In the genomic region with DNA sequence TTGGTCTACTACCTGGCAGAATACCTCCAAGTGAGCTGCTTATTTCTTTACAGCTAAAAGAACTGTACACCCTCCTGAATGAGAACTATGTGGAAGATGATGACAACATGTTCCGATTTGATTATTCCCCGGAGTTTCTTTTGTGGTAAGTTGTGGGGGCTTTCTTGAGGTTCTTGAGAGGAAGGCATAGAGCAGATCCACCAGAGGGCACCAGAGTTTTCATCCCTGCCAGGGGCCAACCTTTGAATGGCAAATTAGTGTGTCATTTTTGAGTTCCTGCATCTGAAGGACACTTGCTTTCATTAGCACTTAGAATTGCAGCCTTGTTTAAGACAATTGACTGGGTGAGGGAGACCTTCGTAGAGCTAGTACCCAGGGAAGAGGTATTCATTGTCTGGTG, we compare ENCODE assay signal across 9 cellular contexts. TPM values are rescaled to one million over a fixed set of nuclear protein-coding genes. Genes with fewer than 3 reads are reported as not detected.
DNase-seq lines count a peak whose midpoint lies in the region; ATAC-seq and TF ChIP-seq lines count a peak whose summit lies in the region.
"Had no signal": no experiment of that assay in that cellular context is flagged by ENCODE, and none has a peak within 500 bp of the region (broad histone marks: within the 10 kb centered on the region; RNA-seq: fewer than 3 reads in every experiment).

No MANE protein-coding gene starts in this region.

- H2AFZ ChIP-seq in H9 (ENCODE audit: low read length): no peak overlapping the region

- no peaks in the 10 kb centered on the region for H3K79me1 ChIP-seq in H9 (ENCODE audit: insufficient read depth, low read depth, low read length, poor library complexity, severe bottlenecking)

- no peak overlapping the region for H4K5ac ChIP-seq in H9 (ENCODE audit: insufficient read length, low read depth, low read length)

- no peak for ATAC-seq in activated CD8-positive, alpha-beta T cell treated with anti-CD3 and anti-CD28 coated beads for 36 hours
- ATAC-seq in HG03159 (IDR thresholded peaks at IDR 0.05; ENCODE audit: unreplicated experiment) (no peak), HG03432 (IDR thresholded peaks at IDR 0.05; ENCODE audit: unreplicated experiment) (no peak)

- H3K27me3 ChIP-seq in AG04450 (ENCODE audit: control insufficient read depth, insufficient read depth, low read length) (no peaks in the 10 kb centered on the region), H9 (ENCODE audit: insufficient read depth, low read length) (no peaks in the 10 kb centered on the region)

- H4K91ac ChIP-seq in H9 (ENCODE audit: insufficient read length, low read depth, low read length): no peak overlapping the region

- no peak overlapping the region for H2BK15ac ChIP-seq in H9 (ENCODE audit: low read depth, low read length)

- no peak overlapping the region for H3T11ph ChIP-seq in H9 (ENCODE audit: low read length)

- H3K4me1 ChIP-seq in H9 (ENCODE audit: insufficient read depth, low read length): no peaks in the 10 kb centered on the region

- no peak overlapping the region for H3K4ac ChIP-seq in H9 (ENCODE audit: low read depth, low read length)

- H4K20me1 ChIP-seq in H9 (ENCODE audit: control insufficient read depth, insufficient read depth, insufficient read length): no peaks in the 10 kb centered on the region

- H3K27ac Mint-ChIP-seq in H9: no peak overlapping the region; a peak in 1 of 7 replicates
- H3K27ac Mint-ChIP-seq in activated CD8-positive, alpha-beta T cell treated with anti-CD3 and anti-CD28 coated beads for 36 hours: peak overlapping the region; percentile 53

- H3K79me2 ChIP-seq in H9 (ENCODE audit: insufficient read depth, low read length): no peaks in the 10 kb centered on the region; the same call in 1 of the 2 replicates

- no peak overlapping the region for H4K8ac ChIP-seq in H9 (replicated peaks; ENCODE audit: insufficient read length, low read depth, low read length)

- H2BK20ac ChIP-seq in H9 (ENCODE audit: low read depth, low read length, poor library complexity, severe bottlenecking): no peak overlapping the region

- H3K23ac ChIP-seq in H9 (ENCODE audit: insufficient read length, low read depth, low read length): no peak overlapping the region

- H3K4me3 ChIP-seq in AG04450 (ENCODE audit: low read depth, low read length): no peak overlapping the region
- H3K4me3 ChIP-seq: skin epidermis had no signal

- TF ChIP-seq CTCF in AG04450 (IDR thresholded peaks at IDR 0.05; ENCODE audit: low read depth, low read length) (peak; percentile 73), H9 (conservative IDR thresholded peaks at IDR 0.05) (peak; percentile 66)
- TF ChIP-seq CTCF in activated CD8-positive, alpha-beta T cell treated with anti-CD3 and anti-CD28 coated beads for 36 hours (IDR thresholded peaks at IDR 0.05): peak; percentile 19

- no peaks in the 10 kb centered on the region for H3K23me2 ChIP-seq in H9 (ENCODE audit: insufficient read length, low read depth, low read length, poor library complexity, severe bottlenecking)

- no peak overlapping the region for H3K14ac ChIP-seq in H9 (ENCODE audit: insufficient read depth, low read length)

- H2AK5ac ChIP-seq in H9 (ENCODE audit: insufficient read length, low read length): no peak overlapping the region

- no peak overlapping the region for H3K18ac ChIP-seq in H9 (ENCODE audit: insufficient read length, low read depth, low read length)

- no peak overlapping the region for H2BK12ac ChIP-seq in H9 (ENCODE audit: insufficient read length, low read depth, low read length)

- H3K27ac ChIP-seq in AG04450 (ENCODE audit: low read depth, low read length) (no peak overlapping the region), H9 (ENCODE audit: insufficient read length, low read depth, low read length) (no peak overlapping the region)

- no CpG with 5 or more reads among the region's 3 CpGs for WGBS in H9 (ENCODE audit: extremely low coverage, insufficient read length, low lambda C conversion rate)

- H3K4me3 Mint-ChIP-seq in H9: no peak overlapping the region
- H3K4me3 Mint-ChIP-seq in activated CD8-positive, alpha-beta T cell treated with anti-CD3 and anti-CD28 coated beads for 36 hours: no peak overlapping the region

- no peak overlapping the region for H3K4me2 ChIP-seq in H9 (ENCODE audit: insufficient read depth, insufficient read length, low read length)

- CTCF ChIA-PET in AG04450 (lab: Charles Lee): interaction anchor here (0.6 to 5.8 kb wide), 12 partner anchors 9 to 176 kb away, joined by 3 to 38 read pairs (median 6); a partner anchor contains a TSS
- CTCF ChIA-PET in activated CD8-positive, alpha-beta T cell treated with anti-CD3 and anti-CD28 coated beads for 36 hours (lab: Charles Lee): interaction anchor here (0.9 to 2.1 kb wide), 6 partner anchors 9 to 175 kb away, joined by 3 to 5 read pairs (median 4); a partner anchor contains a TSS

- H3K4me1 Mint-ChIP-seq in H9: peaks cover 1 to 8% of the 10 kb centered on the region in 2 experiments
- no peaks in the 10 kb centered on the region for H3K4me1 Mint-ChIP-seq in activated CD8-positive, alpha-beta T cell treated with anti-CD3 and anti-CD28 coated beads for 36 hours (ENCODE audit: low read depth)

- H3K9ac ChIP-seq in H9 (ENCODE audit: extremely low read depth, insufficient read length, low read length): no peak overlapping the region

- H3K9me3 Mint-ChIP-seq in H9: no peaks in the 10 kb centered on the region
- no peaks in the 10 kb centered on the region for H3K9me3 Mint-ChIP-seq in activated CD8-positive, alpha-beta T cell treated with anti-CD3 and anti-CD28 coated beads for 36 hours

- intact Hi-C loops in activated CD8-positive, alpha-beta T cell treated with anti-CD3 and anti-CD28 coated beads for 36 hours (cut with micrococcal nuclease): no loop called here

- no peak overlapping the region for H2BK120ac ChIP-seq in H9 (ENCODE audit: low read depth, low read length, poor library complexity, severe bottlenecking)

- H3K36me3 Mint-ChIP-seq in H9 (ENCODE audit: insufficient read depth in 1 of 3, low read depth in 3 of 3): peaks cover 62 to 89% (median 75%) of the 10 kb centered on the region in 3 experiments
- peaks cover 49% of the 10 kb centered on the region for H3K36me3 Mint-ChIP-seq in activated CD8-positive, alpha-beta T cell treated with anti-CD3 and anti-CD28 coated beads for 36 hours (ENCODE audit: low read depth)

- POLR2A ChIA-PET in AG04450 (lab: Yijun Ruan, JAX): no interaction called here
- POLR2A ChIA-PET in activated CD8-positive, alpha-beta T cell treated with anti-CD3 and anti-CD28 coated beads for 36 hours (lab: Charles Lee): interaction anchor here (0.9 kb wide), 1 partner anchor 30 kb away, joined by 3 read pairs; no protein-coding TSS in a partner anchor

- DNase-seq in AG04450 (ENCODE audit: low read depth, low spot score) (no peak), H9 (peak; percentile 42), islet precursor cell (peak; percentile 68), HuH-7 (ENCODE audit: low spot score) (no peak), activated gamma-delta T cell treated with Interleukin-2 at 50 U/mL for 16 hours (no peak)
- DNase-seq in activated CD8-positive, alpha-beta T cell treated with anti-CD3 and anti-CD28 coated beads for 36 hours: peak; percentile 43

- H3K27me3 Mint-ChIP-seq in H9 (ENCODE audit: low read depth): no peaks in the 10 kb centered on the region
- H3K27me3 Mint-ChIP-seq in activated CD8-positive, alpha-beta T cell treated with anti-CD3 and anti-CD28 coated beads for 36 hours: no peaks in the 10 kb centered on the region

- H3K9me3 ChIP-seq in AG04450 (ENCODE audit: control insufficient read depth, insufficient read depth, low read length) (no peaks in the 10 kb centered on the region), H9 (ENCODE audit: control insufficient read depth, low read depth, low read length) (no peaks in the 10 kb centered on the region)

- H2BK5ac ChIP-seq in H9 (ENCODE audit: insufficient read length, low read length): no peak overlapping the region

- no peak overlapping the region for H3K56ac ChIP-seq in H9 (ENCODE audit: insufficient read length, low read depth, low read length)

RNA-seq across cellular contexts. Expression of a gene that starts 35.0 kb away (rescaled TPM):
- 60.6 and 63.6 TPM in 2 replicates for polyA plus RNA-seq in AG04450 (2011; rRNA removed)
- 62.0 and 70.9 TPM in 2 replicates for polyA minus RNA-seq in AG04450 (2011; rRNA and poly(A)+ RNA removed)
- 150 and 151 TPM in 2 replicates for total RNA-seq in H9 (2021)
- total RNA-seq in activated CD8-positive, alpha-beta T cell treated with anti-CD3 and anti-CD28 coated beads for 36 hours: 100 to 1,000 TPM; 156 to 169 TPM

RNA-seq across cellular contexts. Expression of a gene that starts 36.2 kb away (rescaled TPM):
- 28.2 and 42.3 TPM in 2 replicates for polyA plus RNA-seq in AG04450 (2011; rRNA removed)
- 64.1 and 86.5 TPM in 2 replicates for polyA minus RNA-seq in AG04450 (2011; rRNA and poly(A)+ RNA removed)
- total RNA-seq in H9 (2021): 41.6 and 48.5 TPM in 2 replicates
- 1 to 10 TPM; 3.9 to 6.6 TPM for total RNA-seq in activated CD8-positive, alpha-beta T cell treated with anti-CD3 and anti-CD28 coated beads for 36 hours

RNA-seq across cellular contexts. Expression of a gene that starts 39.3 kb away (rescaled TPM):
- 4.0 and 4.7 TPM in 2 replicates for polyA plus RNA-seq in AG04450 (2011; rRNA removed)
- 2.6 TPM in 2 replicates for polyA minus RNA-seq in AG04450 (2011; rRNA and poly(A)+ RNA removed)
- 9.7 and 10.5 TPM in 2 replicates for total RNA-seq in H9 (2021)
- total RNA-seq in activated CD8-positive, alpha-beta T cell treated with anti-CD3 and anti-CD28 coated beads for 36 hours: 10 to 100 TPM; 12.4 to 12.6 TPM

RNA-seq across cellular contexts. Expression of a gene that starts 44.7 kb away (rescaled TPM):
- 21.8 and 29.1 TPM in 2 replicates for polyA plus RNA-seq in AG04450 (2011; rRNA removed)
- polyA minus RNA-seq in AG04450 (2011; rRNA and poly(A)+ RNA removed): 50.3 and 67.2 TPM in 2 replicates
- 48.3 and 53.2 TPM in 2 replicates for total RNA-seq in H9 (2021)
- 10 to 100 TPM; 34.3 to 35.8 TPM for total RNA-seq in activated CD8-positive, alpha-beta T cell treated with anti-CD3 and anti-CD28 coated beads for 36 hours

RNA-seq across cellular contexts. Expression of a gene that starts 52.1 kb away (rescaled TPM):
- 12.4 and 13.2 TPM in 2 replicates for polyA plus RNA-seq in AG04450 (2011; rRNA removed)
- polyA minus RNA-seq in AG04450 (2011; rRNA and poly(A)+ RNA removed): 10.0 and 11.4 TPM in 2 replicates
- 32.4 and 33.0 TPM in 2 replicates for total RNA-seq in H9 (2021)
- 10 to 100 TPM; 22.6 to 23.5 TPM for total RNA-seq in activated CD8-positive, alpha-beta T cell treated with anti-CD3 and anti-CD28 coated beads for 36 hours

Comparison
In these comparisons a context has a peak if more than half of its experiments do, and no peak if none do; other contexts are left out.
1. DNase-seq: peak in H9 (single experiment), activated CD8-positive, alpha-beta T cell treated with anti-CD3 and anti-CD28 coated beads for 36 hours (single experiment) and islet precursor cell (single experiment); none in AG04450 (single experiment), HuH-7 (single experiment) and activated gamma-delta T cell treated with Interleukin-2 at 50 U/mL for 16 hours (single experiment).
2. CTCF ChIP-seq: peak in every context shown above with its lines; median percentile 73 in AG04450; 66 in H9; 19 in activated CD8-positive, alpha-beta T cell treated with anti-CD3 and anti-CD28 coated beads for 36 hours.